In the genomic region with DNA sequence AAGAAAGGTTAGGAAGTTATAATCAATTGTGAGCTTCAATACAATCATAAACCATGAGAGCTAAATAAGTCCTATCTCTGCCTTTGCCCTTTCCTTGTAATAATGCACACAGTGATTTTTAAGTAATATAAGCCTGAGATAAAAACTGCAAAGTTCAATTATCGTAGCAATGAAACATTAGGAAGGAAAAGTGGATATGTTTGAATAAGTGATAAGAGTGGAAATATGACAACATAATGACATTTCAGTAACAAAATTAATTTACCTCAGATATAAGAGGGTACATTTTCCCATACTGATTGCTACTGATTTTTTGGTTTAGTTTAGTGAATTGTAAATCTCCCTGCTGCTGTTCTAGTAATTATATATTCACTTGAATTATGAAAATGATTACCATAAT, we compare ENCODE assay signal across 6 cellular contexts.
"Had no signal": no experiment of that assay in that cellular context is flagged by ENCODE, and none has a peak within 500 bp of the region (broad histone marks: within the 10 kb centered on the region; RNA-seq: fewer than 3 reads in every experiment).

No MANE protein-coding gene starts in this region.

- H3K4me3 ChIP-seq: K562 had no signal

- H3K36me3 Mint-ChIP-seq: IgD-negative memory B cell had no signal

- H3K4me1 Mint-ChIP-seq: IgD-negative memory B cell had no signal

- H3K4me3 Mint-ChIP-seq: IgD-negative memory B cell had no signal

- DNase-seq: IMR-90, KBM-7 had no signal

- H3K27ac ChIP-seq: HL-60 had no signal

- H3K27me3 Mint-ChIP-seq: IgD-negative memory B cell had no signal

- ATAC-seq: HepG2, K562 had no signal

- H3K9me3 Mint-ChIP-seq: IgD-negative memory B cell had no signal
